Comparison of ENCODE assay signal across 22 cellular contexts in genomic region chr17:49551221-49552069, GRCh38. TPM values are rescaled to one million over a fixed set of nuclear protein-coding genes. Genes with fewer than 3 reads are reported as not detected.
"Had no signal": no experiment of that assay in that cellular context is flagged by ENCODE, and none has a peak within 500 bp of the region (broad histone marks: within the 10 kb centered on the region; RNA-seq: fewer than 3 reads in every experiment).

No MANE protein-coding gene starts in this region.

- ATAC-seq: activated T-helper 17 cell treated with anti-CD3 and anti-CD28 coated beads, Interleukin-2, amount 50 U/mL, for 72 hours; lower lobe of right lung; stimulated activated naive B cell treated with anti-CD40 and anti-IgM and Interleukin-4, amounts not matched to agents 10 μg/mL and 1 μg/mL and 100 μg/mL, for 72 hours; T-cell had no signal

- H3K27me3 ChIP-seq: transverse colon had no signal

- H3K79me2 ChIP-seq: parathyroid adenoma had no signal

- H3K9me3 ChIP-seq: esophagus squamous epithelium, lower lobe of right lung, transverse colon had no signal

- H2AFZ ChIP-seq: parathyroid adenoma had no signal

- H3K4me1 ChIP-seq: parathyroid adenoma had no signal

- H3K27ac ChIP-seq: brain microvascular endothelial cell, esophagus squamous epithelium, lower lobe of right lung, parathyroid adenoma, transverse colon had no signal

- H3K4me3 ChIP-seq: esophagus squamous epithelium, lower lobe of right lung, transverse colon had no signal

- H3K36me3 ChIP-seq: brain microvascular endothelial cell, esophagus squamous epithelium, lower lobe of right lung, transverse colon had no signal

- FAIRE-seq: endothelial cell of umbilical vein had no signal

- DNase-seq: activated CD4-positive, alpha-beta T cell treated with anti-CD3 and anti-CD28 coated beads, Interleukin-2, amount 50 U/mL, for 1 hour; activated naive CD4-positive, alpha-beta T cell treated with Interleukin-2 at 50 U/mL for 16 hours; activated T-cell treated with anti-CD3 and anti-CD28 coated beads for 4 hours; anterior cingulate cortex; brain microvascular endothelial cell; cortex of kidney; effector CD4-positive, alpha-beta T cell; esophagus squamous epithelium; glutamatergic neuron; lower lobe of right lung; midbrain; retina; stimulated activated CD4-positive, alpha-beta T cell treated with anti-CD3 and anti-CD28 coated beads, Interleukin-15, amount 100 ng/mL, for 24 hours; stimulated activated CD4-positive, alpha-beta T cell treated with anti-CD3 and anti-CD28 coated beads, Interleukin-4, amount 100 ng/mL, for 1 hour; stimulated activated naive B cell treated with anti-CD40 and anti-IgM and Interleukin-4, amounts not matched to agents 10 μg/mL and 1 μg/mL and 100 μg/mL, for 72 hours; T-cell; T-helper 9 cell; transverse colon had no signal

RNA-seq across cellular contexts. Expression of gene NXPH3, which starts 24.2 kb away (rescaled TPM):
- total RNA-seq: activated T-helper 17 cell treated with anti-CD3 and anti-CD28 coated beads, Interleukin-2, amount 50 U/mL, for 72 hours; myocyte; T-cell had no signal

RNA-seq across cellular contexts. Expression of gene NGFR, which starts 56.4 kb away (rescaled TPM):
- total RNA-seq: endothelial cell of umbilical vein had no signal
- polyA plus RNA-seq: endothelial cell of umbilical vein had no signal
